In genomic region chr2:160270571-160271113, GRCh38 we compare ENCODE assay signal across 10 cellular contexts.
DNase-seq lines count a peak whose midpoint lies in the region; ATAC-seq lines count a peak whose summit lies in the region.
"Had no signal": no experiment of that assay in that cellular context is flagged by ENCODE, and none has a peak within 500 bp of the region (broad histone marks: within the 10 kb centered on the region; RNA-seq: fewer than 3 reads in every experiment).

No MANE protein-coding gene starts in this region.

- H3K27ac Mint-ChIP-seq in immature natural killer cell, result peak overlapping the region; percentile 30 to 90 (median 76)

- DNase-seq in DMS153 treated with DMSO at 0.1 percent for 48 hours (lab: John Stamatoyannopoulos, UW; ENCODE audit: unreplicated experiment) (peak; percentile 29), DMS153 (lab: John Stamatoyannopoulos, UW) (no peak), immature natural killer cell (no peak), substantia nigra (lab: John Stamatoyannopoulos, UW) (no peak), NCI-H1417 treated with DMSO at 0.1 percent for 48 hours (lab: John Stamatoyannopoulos, UW) (no peak), mesenteric fat pad (ENCODE audit: low spot score) (no peak)

- H3K27me3 Mint-ChIP-seq in immature natural killer cell (ENCODE audit: low read depth in 3 of 3), result peaks cover 4 to 18% (median 7%) of the 10 kb centered on the region in 3 donors

- H3K9me3 Mint-ChIP-seq in immature natural killer cell, result no peaks in the 10 kb centered on the region

- H3K4me3 Mint-ChIP-seq in immature natural killer cell, result peak overlapping the region; percentile 80 to 88 (median 84)

- ATAC-seq in GM21717 (IDR thresholded peaks at IDR 0.05; ENCODE audit: unreplicated experiment), result no peak

- peaks cover 9 to 31% (median 22%) of the 10 kb centered on the region in 3 donors for H3K36me3 Mint-ChIP-seq in immature natural killer cell

- H3K27ac ChIP-seq in angular gyrus (ENCODE audit: low read depth, low read length) (peak overlapping the region; percentile 79), substantia nigra (ENCODE audit: low read depth, low read length, poor library complexity, severe bottlenecking) (peak overlapping the region; percentile 59)
- H3K27ac ChIP-seq: 22Rv1, neutrophil had no signal

- peaks cover 26 to 32% of the 10 kb centered on the region in 2 donors for H3K4me1 Mint-ChIP-seq in immature natural killer cell
